Comparison of ENCODE assay signal across 2 cellular contexts in genomic region chr6:90644492-90644891, GRCh38.
TF ChIP-seq lines count a peak whose summit lies in the region.

No MANE protein-coding gene starts in this region.

TF ChIP-seq in HEK293, 187 proteins besides CTCF, POLR2A, EP300 and RAD21:
- TF ChIP-seq PBX3 (CRISPR knock-in tag; IDR thresholded peaks at IDR 0.05) (no peak), ZNF776 (tag by site-specific recombination; IDR thresholded peaks at IDR 0.05; ENCODE audit: borderline replicate concordance) (no peak), ZNF175 (tag by site-specific recombination; IDR thresholded peaks at IDR 0.05) (no peak), ZEB2 (tag by site-specific recombination; IDR thresholded peaks at IDR 0.05) (no peak), BCL11B (tag by site-specific recombination; IDR thresholded peaks at IDR 0.05; ENCODE audit: low read depth) (no peak), ZNF266 (tag by site-specific recombination; IDR thresholded peaks at IDR 0.05; ENCODE audit: low read depth) (no peak), SALL2 (tag by site-specific recombination; IDR thresholded peaks at IDR 0.05; ENCODE audit: borderline replicate concordance) (no peak), ZNF416 (tag by site-specific recombination; IDR thresholded peaks at IDR 0.05) (no peak), ZNF514 (tag by site-specific recombination; IDR thresholded peaks at IDR 0.05) (no peak), ZNF132 (tag by site-specific recombination; IDR thresholded peaks at IDR 0.05; ENCODE audit: borderline replicate concordance) (no peak), ZNF670 (tag by site-specific recombination; IDR thresholded peaks at IDR 0.05; ENCODE audit: low read depth) (no peak)
- TF ChIP-seq, protein P1, sequence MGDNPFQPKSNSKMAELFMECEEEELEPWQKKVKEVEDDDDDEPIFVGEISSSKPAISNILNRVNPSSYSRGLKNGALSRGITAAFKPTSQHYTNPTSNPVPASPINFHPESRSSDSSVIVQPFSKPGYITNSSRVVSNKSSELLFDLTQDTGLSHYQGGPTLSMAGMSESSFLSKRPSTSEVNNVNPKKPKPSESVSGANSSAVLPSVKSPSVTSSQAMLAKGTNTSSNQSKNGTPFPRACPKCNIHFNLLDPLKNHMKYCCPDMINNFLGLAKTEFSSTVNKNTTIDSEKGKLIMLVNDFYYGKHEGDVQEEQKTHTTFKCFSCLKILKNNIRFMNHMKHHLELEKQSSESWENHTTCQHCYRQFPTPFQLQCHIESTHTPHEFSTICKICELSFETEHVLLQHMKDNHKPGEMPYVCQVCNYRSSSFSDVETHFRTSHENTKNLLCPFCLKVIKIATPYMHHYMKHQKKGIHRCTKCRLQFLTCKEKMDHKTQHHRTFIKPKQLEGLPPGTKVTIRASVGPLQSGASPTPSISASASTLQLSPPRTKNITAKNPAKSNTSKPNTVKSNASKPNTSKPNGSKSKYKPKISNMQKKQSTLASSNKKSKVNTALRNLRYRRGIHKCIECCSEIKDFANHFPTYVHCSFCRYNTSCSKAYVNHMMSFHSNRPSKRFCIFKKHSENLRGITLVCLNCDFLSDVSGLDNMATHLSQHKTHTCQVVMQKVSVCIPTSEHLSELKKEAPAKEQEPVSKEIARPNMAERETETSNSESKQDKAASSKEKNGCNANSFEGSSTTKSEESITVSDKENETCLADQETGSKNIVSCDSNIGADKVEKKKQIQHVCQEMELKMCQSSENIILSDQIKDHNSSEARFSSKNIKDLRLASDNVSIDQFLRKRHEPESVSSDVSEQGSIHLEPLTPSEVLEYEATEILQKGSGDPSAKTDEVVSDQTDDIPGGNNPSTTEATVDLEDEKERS (tag by site-specific recombination; IDR thresholded peaks at IDR 0.05), result no peak
- TF ChIP-seq, protein P2, sequence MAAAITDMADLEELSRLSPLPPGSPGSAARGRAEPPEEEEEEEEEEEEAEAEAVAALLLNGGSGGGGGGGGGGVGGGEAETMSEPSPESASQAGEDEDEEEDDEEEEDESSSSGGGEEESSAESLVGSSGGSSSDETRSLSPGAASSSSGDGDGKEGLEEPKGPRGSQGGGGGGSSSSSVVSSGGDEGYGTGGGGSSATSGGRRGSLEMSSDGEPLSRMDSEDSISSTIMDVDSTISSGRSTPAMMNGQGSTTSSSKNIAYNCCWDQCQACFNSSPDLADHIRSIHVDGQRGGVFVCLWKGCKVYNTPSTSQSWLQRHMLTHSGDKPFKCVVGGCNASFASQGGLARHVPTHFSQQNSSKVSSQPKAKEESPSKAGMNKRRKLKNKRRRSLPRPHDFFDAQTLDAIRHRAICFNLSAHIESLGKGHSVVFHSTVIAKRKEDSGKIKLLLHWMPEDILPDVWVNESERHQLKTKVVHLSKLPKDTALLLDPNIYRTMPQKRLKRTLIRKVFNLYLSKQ (tag by site-specific recombination; IDR thresholded peaks at IDR 0.05; ENCODE audit: borderline replicate concordance), result no peak

TF ChIP-seq in H1, 55 proteins besides CTCF, POLR2A, EP300 and RAD21:
- TF ChIP-seq PHF8 (conservative IDR thresholded peaks at IDR 0.05; ENCODE audit: low read depth, low read length), result no peak
- no peak for TF ChIP-seq CEBPB (IDR thresholded peaks at IDR 0.05; ENCODE audit: low read depth, low read length)
- TF ChIP-seq, protein P3, sequence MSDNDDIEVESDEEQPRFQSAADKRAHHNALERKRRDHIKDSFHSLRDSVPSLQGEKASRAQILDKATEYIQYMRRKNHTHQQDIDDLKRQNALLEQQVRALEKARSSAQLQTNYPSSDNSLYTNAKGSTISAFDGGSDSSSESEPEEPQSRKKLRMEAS (IDR thresholded peaks at IDR 0.05), result no peak
- TF ChIP-seq SRF (IDR thresholded peaks at IDR 0.05; ENCODE audit: low read depth, low read length), result no peak
- TF ChIP-seq CBX8 (IDR thresholded peaks at IDR 0.05; ENCODE audit: borderline replicate concordance, low read depth, low read length), result no peak
- TF ChIP-seq KDM1A (IDR thresholded peaks at IDR 0.05; ENCODE audit: borderline replicate concordance, low read length), result no peak
- no peak for TF ChIP-seq TBP (IDR thresholded peaks at IDR 0.05; ENCODE audit: low read depth, low read length)
- no peak for TF ChIP-seq HDAC2 (IDR thresholded peaks at IDR 0.05; ENCODE audit: borderline replicate concordance in 1 of 2, low read depth in 2 of 2, low read length in 2 of 2)
- no peak for TF ChIP-seq GTF2F1 (IDR thresholded peaks at IDR 0.05; ENCODE audit: borderline replicate concordance, low read depth, low read length)
- TF ChIP-seq BCL11A (IDR thresholded peaks at IDR 0.05; ENCODE audit: low read depth in 2 of 2, low read length in 2 of 2), result no peak
- TF ChIP-seq NRF1 (IDR thresholded peaks at IDR 0.05; ENCODE audit: low read depth, low read length), result no peak
- TF ChIP-seq NANOG (IDR thresholded peaks at IDR 0.05; ENCODE audit: insufficient read depth, low read depth, low read length, poor library complexity, severe bottlenecking), result no peak
- TF ChIP-seq ASH2L (IDR thresholded peaks at IDR 0.05; ENCODE audit: low read length), result no peak
- TF ChIP-seq POU5F1 (IDR thresholded peaks at IDR 0.05; ENCODE audit: low read depth, low read length), result no peak
- no peak for TF ChIP-seq SP2 (IDR thresholded peaks at IDR 0.05; ENCODE audit: low read length)
- no peak for TF ChIP-seq GABPA (IDR thresholded peaks at IDR 0.05; ENCODE audit: borderline replicate concordance, insufficient read depth, low read length)
- TF ChIP-seq RNF2 (IDR thresholded peaks at IDR 0.05; ENCODE audit: borderline replicate concordance, low read depth, low read length, missing control alignments, poor library complexity, severe bottlenecking), result no peak
